ENCODE assay signal across 13 cellular contexts in the genomic region with DNA sequence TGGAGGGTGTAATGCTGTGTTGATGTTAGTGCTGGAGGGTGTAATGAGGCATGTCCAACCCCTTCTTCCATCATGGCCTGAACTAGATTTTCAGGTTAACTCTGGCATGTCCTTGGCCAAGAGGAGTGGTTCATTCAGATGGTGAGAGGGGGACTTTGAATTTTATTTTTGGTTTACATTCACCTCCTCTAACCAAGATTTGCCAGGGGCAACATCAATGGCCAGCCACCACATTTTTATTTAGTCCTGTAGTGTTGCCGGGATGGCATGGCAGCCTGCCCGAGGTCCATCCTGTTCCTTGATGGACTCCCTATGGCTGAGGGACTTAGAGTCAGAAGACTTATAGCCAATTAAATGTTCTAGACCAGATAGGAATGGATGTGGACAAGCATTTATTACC.
A peak's percentile ranks its signal among the peaks of the same experiment; 100 is the strongest.
DNase-seq lines count a peak whose midpoint lies in the region; TF ChIP-seq lines count a peak whose summit lies in the region.
"Had no signal": no experiment of that assay in that cellular context is flagged by ENCODE, and none has a peak within 500 bp of the region (broad histone marks: within the 10 kb centered on the region; RNA-seq: fewer than 3 reads in every experiment).

No MANE protein-coding gene starts in this region.

- H3K36me3 ChIP-seq in trophoblast cell (ENCODE audit: control insufficient read depth in 1 of 2, insufficient read depth in 2 of 2, low read length in 2 of 2) (no peaks in the 10 kb centered on the region), stomach (no peaks in the 10 kb centered on the region)
- H3K36me3 ChIP-seq: BLaER1, HAP-1 had no signal

- no peak overlapping the region for H2AK5ac ChIP-seq in trophoblast cell (ENCODE audit: low read length)

- no peak overlapping the region for H3K18ac ChIP-seq in trophoblast cell (ENCODE audit: low read length)

- DNase-seq in NCI-H187 treated with DMSO at 0.1 percent for 48 hours (lab: John Stamatoyannopoulos, UW) (peak; percentile 3), NCI-H187 (lab: John Stamatoyannopoulos, UW) (no peak), NCI-H345 (lab: John Stamatoyannopoulos, UW) (peak; percentile 82), coronary artery (ENCODE audit: low spot score) (peak; percentile 61), trophoblast cell (no peak), iPS-NIHi11 (ENCODE audit: low spot score) (no peak), stomach (no peak)
- no peak for DNase-seq in stimulated activated CD4-positive, alpha-beta T cell treated with anti-CD3 and anti-CD28 coated beads, Interleukin-2, amount 100 ng/mL, for 24 hours
- DNase-seq: Caco-2; CD8-positive, alpha-beta memory T cell had no signal

- H2AFZ ChIP-seq in trophoblast cell (ENCODE audit: insufficient read depth, low read length, poor library complexity), result no peak overlapping the region

- no peak for TF ChIP-seq POLR2A in stomach (IDR thresholded peaks at IDR 0.05)

- H3K79me2 ChIP-seq in trophoblast cell (ENCODE audit: control insufficient read depth, insufficient read depth, low read length, poor library complexity), result no peaks in the 10 kb centered on the region

- no peak overlapping the region for H3K4me2 ChIP-seq in trophoblast cell (ENCODE audit: low read length)
- H3K4me2 ChIP-seq: BLaER1 had no signal

- H4K91ac ChIP-seq in trophoblast cell (ENCODE audit: low read depth, low read length), result no peak overlapping the region

- no peak overlapping the region for H3K27ac ChIP-seq in coronary artery
- no peak overlapping the region for H3K27ac ChIP-seq in trophoblast cell (ENCODE audit: low read depth, low read length)
- H3K27ac ChIP-seq in stomach, result no peak overlapping the region
- H3K27ac ChIP-seq: 22Rv1, BLaER1 had no signal

- no peak overlapping the region for H3K14ac ChIP-seq in trophoblast cell (ENCODE audit: low read length)

- H3K27me3 ChIP-seq in trophoblast cell (ENCODE audit: insufficient read depth, low read length) (no peaks in the 10 kb centered on the region), stomach (no peaks in the 10 kb centered on the region)
- H3K27me3 ChIP-seq: BLaER1 had no signal

- H3K4me1 ChIP-seq in trophoblast cell (ENCODE audit: control insufficient read depth in 1 of 2, insufficient read depth in 2 of 2, low read length in 2 of 2) (peaks cover 0 to 2% of the 10 kb centered on the region in 2 experiments), stomach (no peaks in the 10 kb centered on the region)
- H3K4me1 ChIP-seq: BLaER1, Caco-2, HAP-1 had no signal

- H3K4me3 ChIP-seq in coronary artery, result no peak overlapping the region
- H3K4me3 ChIP-seq in trophoblast cell (ENCODE audit: low read depth, low read length), result no peak overlapping the region
- no peak overlapping the region for H3K4me3 ChIP-seq in stomach
- H3K4me3 ChIP-seq: BLaER1, HAP-1 had no signal

- H4K8ac ChIP-seq in trophoblast cell (ENCODE audit: low read depth, low read length), result no peak overlapping the region

- no peak overlapping the region for H4K12ac ChIP-seq in trophoblast cell (ENCODE audit: low read depth, low read length)

- intact Hi-C loops in stomach (cut with DNase I; ENCODE audit: low total_unique reads), result no loop called here

- TF ChIP-seq CTCF in coronary artery (IDR thresholded peaks at IDR 0.05) (no peak), stomach (IDR thresholded peaks at IDR 0.05) (no peak)

- no peak overlapping the region for H3K4ac ChIP-seq in trophoblast cell (ENCODE audit: low read depth, low read length)

- no CpG with 5 or more reads among the region's 2 CpGs for WGBS in trophoblast cell (ENCODE audit: extremely low coverage, insufficient coverage, insufficient read length)
- WGBS in stomach, 5 donors, result 89 to 96% (median 93%) methylated on average over 2 of the region's 2 CpGs

- no peak overlapping the region for H2BK5ac ChIP-seq in trophoblast cell (ENCODE audit: low read depth, low read length, poor library complexity)

- H3K9me3 ChIP-seq in trophoblast cell (ENCODE audit: insufficient read depth, low read depth, low read length) (no peaks in the 10 kb centered on the region), stomach (no peaks in the 10 kb centered on the region)
- H3K9me3 ChIP-seq: Caco-2, HAP-1 had no signal

- TF ChIP-seq EP300 in stomach (IDR thresholded peaks at IDR 0.05), result no peak

- no peaks in the 10 kb centered on the region for H3K79me1 ChIP-seq in trophoblast cell (ENCODE audit: low read length)

- no peak overlapping the region for H3K9ac ChIP-seq in trophoblast cell (ENCODE audit: low read length)
- H3K9ac ChIP-seq: BLaER1 had no signal

- H3K23ac ChIP-seq in trophoblast cell (ENCODE audit: low read length), result peak overlapping the region; percentile 80

- H2BK12ac ChIP-seq in trophoblast cell (ENCODE audit: low read length), result no peak overlapping the region

- H2BK120ac ChIP-seq in trophoblast cell (ENCODE audit: insufficient read depth, low read length, poor library complexity), result no peak overlapping the region

Comparison
In these comparisons a context has a peak if more than half of its experiments do, and no peak if none do; other contexts are left out.
1. DNase-seq: peak in NCI-H187 treated with DMSO at 0.1 percent for 48 hours (single experiment), NCI-H345 (single experiment) and coronary artery (single experiment); none in NCI-H187 (0 of 2), trophoblast cell (0 of 2), stimulated activated CD4-positive, alpha-beta T cell treated with anti-CD3 and anti-CD28 coated beads, Interleukin-2, amount 100 ng/mL, for 24 hours (0 of 2), iPS-NIHi11 (single experiment) and stomach (single experiment).